Comparison of ENCODE assay signal across 1 cellular context in genomic region chr10:102855731-102856436, GRCh38.
A peak's percentile ranks its signal among the peaks of the same experiment; 100 is the strongest.
TF ChIP-seq lines count a peak whose summit lies in the region.
"Not testable (repeated sequence)": the region's sequence is repeated elsewhere in the genome, so short reads cannot be mapped to it uniquely, and the experiment has no call there.

No MANE protein-coding gene starts in this region.

TF ChIP-seq in HepG2, 621 proteins besides CTCF, POLR2A, EP300 and RAD21 (continues in another document):
- peak; percentile 21; the same call in 1 of the 2 replicates for TF ChIP-seq ZMYM2 (CRISPR knock-in tag; IDR thresholded peaks at IDR 0.05)
- peak; percentile 62 for TF ChIP-seq FOXP1 (IDR thresholded peaks at IDR 0.05)
- TF ChIP-seq FOXP1 (CRISPR knock-in tag; IDR thresholded peaks at IDR 0.05) = peak; percentile 55; the same call in 1 of the 2 replicates
- 0 out of 2 replicates have a peak, but pooled peaks have one; percentile 36 for TF ChIP-seq ZHX2 (IDR thresholded peaks at IDR 0.05; ENCODE audit: low read depth)
- TF ChIP-seq ZHX2 (CRISPR knock-in tag; IDR thresholded peaks at IDR 0.05; ENCODE audit: borderline replicate concordance); SOX13 (IDR thresholded peaks at IDR 0.05): not testable (repeated sequence)
- 0 out of 2 replicates have a peak, but pooled peaks have one; percentile 22 for TF ChIP-seq TBX2 (CRISPR knock-in tag; IDR thresholded peaks at IDR 0.05; ENCODE audit: borderline replicate concordance)
- peak in 1 of 2 experiments; percentile 31; a peak in 1 of 4 replicates for TF ChIP-seq SOX13 (CRISPR knock-in tag; conservative IDR thresholded peaks at IDR 0.05 in 1 of 2, IDR thresholded peaks at IDR 0.05 in 1 of 2)
- peak; percentile 34 for TF ChIP-seq XRCC5 (optimal IDR thresholded peaks at IDR 0.05; ENCODE audit: low read length)
- TF ChIP-seq HOXA3 (CRISPR knock-in tag; IDR thresholded peaks at IDR 0.05) = 0 out of 2 replicates have a peak, but pooled peaks have one; percentile 15
- TF ChIP-seq JUND (CRISPR knock-in tag; IDR thresholded peaks at IDR 0.05) = 0 out of 2 replicates have a peak, but pooled peaks have one; percentile 14
- TF ChIP-seq ZNF770 (CRISPR knock-in tag; IDR thresholded peaks at IDR 0.05) = peak; percentile 93
- 0 out of 2 replicates have a peak, but pooled peaks have one; percentile 3 for TF ChIP-seq RBFOX2 (IDR thresholded peaks at IDR 0.05; ENCODE audit: low read depth, low read length)
- TF ChIP-seq FOSL2 (CRISPR knock-in tag; IDR thresholded peaks at IDR 0.05) = peak; percentile 95
- TF ChIP-seq ZBTB38 (CRISPR knock-in tag; IDR thresholded peaks at IDR 0.05) = 0 out of 2 replicates have a peak, but pooled peaks have one; percentile 16
- TF ChIP-seq ATF4 (CRISPR knock-in tag; IDR thresholded peaks at IDR 0.05) = 0 out of 4 replicates have a peak, but pooled peaks of 1 of the 2 experiments have one; percentile 9
- TF ChIP-seq ZNF362 (CRISPR knock-in tag; IDR thresholded peaks at IDR 0.05; ENCODE audit: borderline replicate concordance) = peak; percentile 13; the same call in 1 of the 2 replicates
- peak; percentile 90 for TF ChIP-seq ZNF317 (CRISPR knock-in tag; IDR thresholded peaks at IDR 0.05)
- TF ChIP-seq TEAD3 (CRISPR knock-in tag; optimal IDR thresholded peaks at IDR 0.05; ENCODE audit: borderline replicate concordance) = peak; percentile 39
- peak; percentile 42; the same call in 1 of the 2 replicates for TF ChIP-seq SAP130 (CRISPR knock-in tag; IDR thresholded peaks at IDR 0.05; ENCODE audit: low read depth)
- TF ChIP-seq FOXP4 (CRISPR knock-in tag; IDR thresholded peaks at IDR 0.05) = peak; percentile 36; the same call in 1 of the 2 replicates
- peak; percentile 26; the same call in 1 of the 2 replicates for TF ChIP-seq GATAD2A (CRISPR knock-in tag; IDR thresholded peaks at IDR 0.05)
- peak; percentile 27; the same call in 1 of the 2 replicates for TF ChIP-seq CEBPG (CRISPR knock-in tag; IDR thresholded peaks at IDR 0.05)
- peak; percentile 5 for TF ChIP-seq THAP11 (CRISPR knock-in tag; IDR thresholded peaks at IDR 0.05)
- 0 out of 2 replicates have a peak, but pooled peaks have one; percentile 18 for TF ChIP-seq ZNF292 (CRISPR knock-in tag; IDR thresholded peaks at IDR 0.05; ENCODE audit: borderline replicate concordance, low read depth)
- TF ChIP-seq ZNF687 (CRISPR knock-in tag; IDR thresholded peaks at IDR 0.05) = 0 out of 2 replicates have a peak, but pooled peaks have one; percentile 13
- 0 out of 2 replicates have a peak, but pooled peaks have one; percentile 3 for TF ChIP-seq FOXA3 (CRISPR knock-in tag; IDR thresholded peaks at IDR 0.05)
- peak; percentile 32; the same call in 1 of the 2 replicates for TF ChIP-seq SALL1 (CRISPR knock-in tag; IDR thresholded peaks at IDR 0.05)
- TF ChIP-seq MAX (IDR thresholded peaks at IDR 0.05) = 0 out of 2 replicates have a peak, but pooled peaks have one; percentile 17
- TF ChIP-seq FOSL1 (CRISPR knock-in tag; IDR thresholded peaks at IDR 0.05; ENCODE audit: borderline replicate concordance) = 0 out of 2 replicates have a peak, but pooled peaks have one; percentile 42
- 0 out of 2 replicates have a peak, but pooled peaks have one; percentile 6 for TF ChIP-seq ZBTB33 (CRISPR knock-in tag; IDR thresholded peaks at IDR 0.05)
- TF ChIP-seq ZNF644 (CRISPR knock-in tag; IDR thresholded peaks at IDR 0.05; ENCODE audit: low read depth) = peak; percentile 33; the same call in 1 of the 2 replicates
- TF ChIP-seq ZNF652 (CRISPR knock-in tag; IDR thresholded peaks at IDR 0.05; ENCODE audit: borderline replicate concordance, low read depth) = peak; percentile 92; the same call in 1 of the 2 replicates
- 0 out of 2 replicates have a peak, but pooled peaks have one; percentile 40 for TF ChIP-seq ZNF143 (CRISPR knock-in tag; IDR thresholded peaks at IDR 0.05)
- 0 out of 2 replicates have a peak, but pooled peaks have one; percentile 43 for TF ChIP-seq ZNF441 (CRISPR knock-in tag; IDR thresholded peaks at IDR 0.05; ENCODE audit: borderline replicate concordance)
- peak; percentile 23; the same call in 1 of the 2 replicates for TF ChIP-seq ZNF350 (CRISPR knock-in tag; IDR thresholded peaks at IDR 0.05; ENCODE audit: borderline replicate concordance, low read depth)
- TF ChIP-seq HNF4A (CRISPR knock-in tag; IDR thresholded peaks at IDR 0.05) = 0 out of 2 replicates have a peak, but pooled peaks have one; percentile 14
- peak; percentile 72 for TF ChIP-seq ZMYM3 (CRISPR knock-in tag; IDR thresholded peaks at IDR 0.05)
